Comparison of ENCODE assay signal across 11 cellular contexts in the genomic region with DNA sequence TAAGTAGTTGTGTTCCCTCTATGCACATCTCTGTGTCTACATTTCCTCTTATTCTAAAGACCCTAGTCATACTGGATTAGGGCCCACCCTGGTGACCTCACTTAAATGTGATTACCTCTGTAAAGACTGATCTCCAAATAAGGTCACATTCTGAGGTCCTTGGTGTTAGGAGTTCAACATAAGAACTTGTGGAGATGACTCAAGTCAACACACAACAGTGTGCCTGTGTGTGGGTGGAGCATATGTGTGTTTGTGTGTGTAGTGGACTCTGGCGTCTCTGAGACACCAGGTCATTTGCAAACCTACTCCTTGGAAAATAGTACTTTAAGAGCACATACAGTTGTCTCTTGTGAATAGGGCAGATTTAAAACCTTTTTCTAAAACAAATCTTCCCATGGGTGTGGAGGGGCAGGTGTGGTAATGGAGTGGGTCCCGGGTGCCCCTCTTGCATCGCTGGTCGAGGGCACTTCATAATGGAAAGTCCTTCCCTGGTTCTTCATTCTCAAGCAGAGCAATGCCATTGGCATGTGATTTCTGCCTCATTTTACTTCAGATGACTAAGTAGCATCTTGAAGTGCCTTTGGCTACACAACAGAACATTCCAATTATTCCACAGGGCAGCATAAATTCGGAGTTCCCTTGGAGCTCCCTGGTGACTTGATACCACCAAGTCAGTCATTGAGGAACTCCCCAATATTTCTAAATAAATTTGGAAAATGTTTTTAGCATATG.
A peak's percentile ranks its signal among the peaks of the same experiment; 100 is the strongest.
DNase-seq lines count a peak whose midpoint lies in the region; ATAC-seq and TF ChIP-seq lines count a peak whose summit lies in the region.
"Had no signal": no experiment of that assay in that cellular context is flagged by ENCODE, and none has a peak within 500 bp of the region (broad histone marks: within the 10 kb centered on the region; RNA-seq: fewer than 3 reads in every experiment).

No MANE protein-coding gene starts in this region.

- H3K4me1 ChIP-seq in OCI-LY1 (ENCODE audit: insufficient read depth, low read length, severe bottlenecking): peaks cover 92% of the 10 kb centered on the region
- peaks cover 51 to 61% (median 55%) of the 10 kb centered on the region in 4 donors for H3K4me1 ChIP-seq in esophagus muscularis mucosa
- peaks cover 15% of the 10 kb centered on the region for H3K4me1 ChIP-seq in psoas muscle

- H3K27ac ChIP-seq in OCI-LY1 (ENCODE audit: low read depth, low read length, poor library complexity, severe bottlenecking): peak overlapping the region; percentile 95
- peak overlapping the region; percentile 86 to 89 (median 88) for H3K27ac ChIP-seq in esophagus muscularis mucosa (replicated peaks in 1 of 4)
- peak overlapping the region; percentile 74 for H3K27ac ChIP-seq in psoas muscle

- peaks cover 65% of the 10 kb centered on the region for H3K79me2 ChIP-seq in OCI-LY1 (ENCODE audit: insufficient read depth, low read length)

- 80% methylated on average over 5 of the region's 5 CpGs for WGBS in esophagus muscularis mucosa
- 86 to 90% (median 90%) methylated on average over 5 of the region's 5 CpGs for WGBS in psoas muscle, 3 donors

- H3K9me3 ChIP-seq in OCI-LY1 (ENCODE audit: low read length) (no peaks in the 10 kb centered on the region), esophagus muscularis mucosa (no peaks in the 10 kb centered on the region), psoas muscle (no peaks in the 10 kb centered on the region)

- H3K36me3 ChIP-seq in BJ (ENCODE audit: control insufficient read depth, insufficient read depth, low read length) (no peaks in the 10 kb centered on the region; the same call in 1 of the 2 replicates), OCI-LY1 (ENCODE audit: insufficient read depth, low read length) (peaks cover 4% of the 10 kb centered on the region), esophagus muscularis mucosa (no peaks in the 10 kb centered on the region), psoas muscle (ENCODE audit: insufficient read depth in 1 of 2, low read depth in 1 of 2) (no peaks in the 10 kb centered on the region)

- H3K4me2 ChIP-seq in OCI-LY1 (ENCODE audit: low read length): peak overlapping the region; percentile 66

- no peaks in the 10 kb centered on the region for H3K9me2 ChIP-seq in OCI-LY1 (ENCODE audit: low read depth, low read length)

- POLR2A ChIA-PET in BJ (lab: Charles Lee): no interaction called here

- TF ChIP-seq CTCF in BJ (IDR thresholded peaks at IDR 0.05; ENCODE audit: insufficient read depth, low read depth, low read length) (no peak), OCI-LY1 (IDR thresholded peaks at IDR 0.05; ENCODE audit: low read length) (no peak), esophagus muscularis mucosa (IDR thresholded peaks at IDR 0.05) (no peak), psoas muscle (IDR thresholded peaks at IDR 0.05) (no peak)

- no peak for TF ChIP-seq EP300 in esophagus muscularis mucosa (IDR thresholded peaks at IDR 0.05)

- no peak overlapping the region for H3K4me3 ChIP-seq in BJ (ENCODE audit: low read depth, low read length)
- peak overlapping the region; percentile 10 for H3K4me3 ChIP-seq in OCI-LY1 (ENCODE audit: low read depth, low read length, poor library complexity, severe bottlenecking)
- H3K4me3 ChIP-seq in esophagus muscularis mucosa: no peak overlapping the region
- no peak overlapping the region for H3K4me3 ChIP-seq in psoas muscle
- H3K4me3 ChIP-seq: K562 had no signal

- H3K9ac ChIP-seq in OCI-LY1 (ENCODE audit: low read length): no peak overlapping the region; the same call in 1 of the 2 replicates

- CTCF ChIA-PET in BJ (lab: Yijun Ruan, JAX): no interaction called here

- no peaks in the 10 kb centered on the region for H3F3A ChIP-seq in OCI-LY1 (ENCODE audit: insufficient read depth, low read length)

- no peak for TF ChIP-seq POLR2A in esophagus muscularis mucosa (IDR thresholded peaks at IDR 0.05; ENCODE audit: low read depth)

- DNase-seq in BJ (ENCODE audit: low read depth): peak; percentile 53
- no peak for DNase-seq in esophagus muscularis mucosa (ENCODE audit: extremely low spot score)
- DNase-seq in psoas muscle: no peak
- DNase-seq in RPMI8226: no peak
- DNase-seq in NCI-H748 treated with DMSO at 0.1 percent for 48 hours (lab: John Stamatoyannopoulos, UW): no peak
- DNase-seq: activated CD4-positive, alpha-beta T cell treated with anti-CD3 and anti-CD28 coated beads, Interleukin-2, amount 50 U/mL, for 4 hours; NCI-H226 had no signal

- ATAC-seq in psoas muscle (no peak), SK-N-SH treated with all-trans-retinoic acid at 6 μM for 48 hours (no peak), GM18502 (IDR thresholded peaks at IDR 0.05; ENCODE audit: poor library complexity, unreplicated experiment) (no peak)
- ATAC-seq: K562 had no signal

- no peaks in the 10 kb centered on the region for H4K20me1 ChIP-seq in OCI-LY1 (ENCODE audit: insufficient read depth, low read length)

- intact Hi-C loops in esophagus muscularis mucosa (cut with DNase I) (no loop called here), psoas muscle (cut with DNase I) (no loop called here)

- H3K27me3 ChIP-seq in BJ (ENCODE audit: control insufficient read depth, insufficient read depth, low read length): no peaks in the 10 kb centered on the region
- H3K27me3 ChIP-seq in OCI-LY1 (ENCODE audit: insufficient read depth, low read length): no peaks in the 10 kb centered on the region
- H3K27me3 ChIP-seq in esophagus muscularis mucosa: no peaks in the 10 kb centered on the region
- H3K27me3 ChIP-seq in psoas muscle (ENCODE audit: insufficient read depth in 3 of 3, low read length in 2 of 3): no peaks in the 10 kb centered on the region

- H2AFZ ChIP-seq in OCI-LY1 (ENCODE audit: low read length): no peak overlapping the region

TF ChIP-seq in SK-N-SH treated with all-trans-retinoic acid at 6 μM for 48 hours, 23 proteins besides CTCF, POLR2A, EP300 and RAD21:
- TF ChIP-seq ESRRG (CRISPR knock-in tag; IDR thresholded peaks at IDR 0.05) (no peak), BACH2 (CRISPR knock-in tag; IDR thresholded peaks at IDR 0.05; ENCODE audit: borderline replicate concordance) (no peak), CSDC2 (CRISPR knock-in tag; IDR thresholded peaks at IDR 0.05) (no peak), ZFP30 (CRISPR knock-in tag; IDR thresholded peaks at IDR 0.05) (no peak), ARNTL (CRISPR knock-in tag; IDR thresholded peaks at IDR 0.05; ENCODE audit: borderline replicate concordance, low read depth) (no peak), TOX (CRISPR knock-in tag; IDR thresholded peaks at IDR 0.05; ENCODE audit: borderline replicate concordance) (no peak)
- TF ChIP-seq, protein P1, sequence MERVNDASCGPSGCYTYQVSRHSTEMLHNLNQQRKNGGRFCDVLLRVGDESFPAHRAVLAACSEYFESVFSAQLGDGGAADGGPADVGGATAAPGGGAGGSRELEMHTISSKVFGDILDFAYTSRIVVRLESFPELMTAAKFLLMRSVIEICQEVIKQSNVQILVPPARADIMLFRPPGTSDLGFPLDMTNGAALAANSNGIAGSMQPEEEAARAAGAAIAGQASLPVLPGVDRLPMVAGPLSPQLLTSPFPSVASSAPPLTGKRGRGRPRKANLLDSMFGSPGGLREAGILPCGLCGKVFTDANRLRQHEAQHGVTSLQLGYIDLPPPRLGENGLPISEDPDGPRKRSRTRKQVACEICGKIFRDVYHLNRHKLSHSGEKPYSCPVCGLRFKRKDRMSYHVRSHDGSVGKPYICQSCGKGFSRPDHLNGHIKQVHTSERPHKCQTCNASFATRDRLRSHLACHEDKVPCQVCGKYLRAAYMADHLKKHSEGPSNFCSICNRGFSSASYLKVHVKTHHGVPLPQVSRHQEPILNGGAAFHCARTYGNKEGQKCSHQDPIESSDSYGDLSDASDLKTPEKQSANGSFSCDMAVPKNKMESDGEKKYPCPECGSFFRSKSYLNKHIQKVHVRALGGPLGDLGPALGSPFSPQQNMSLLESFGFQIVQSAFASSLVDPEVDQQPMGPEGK (CRISPR knock-in tag; IDR thresholded peaks at IDR 0.05; ENCODE audit: borderline replicate concordance): no peak
- TF ChIP-seq, protein P2, sequence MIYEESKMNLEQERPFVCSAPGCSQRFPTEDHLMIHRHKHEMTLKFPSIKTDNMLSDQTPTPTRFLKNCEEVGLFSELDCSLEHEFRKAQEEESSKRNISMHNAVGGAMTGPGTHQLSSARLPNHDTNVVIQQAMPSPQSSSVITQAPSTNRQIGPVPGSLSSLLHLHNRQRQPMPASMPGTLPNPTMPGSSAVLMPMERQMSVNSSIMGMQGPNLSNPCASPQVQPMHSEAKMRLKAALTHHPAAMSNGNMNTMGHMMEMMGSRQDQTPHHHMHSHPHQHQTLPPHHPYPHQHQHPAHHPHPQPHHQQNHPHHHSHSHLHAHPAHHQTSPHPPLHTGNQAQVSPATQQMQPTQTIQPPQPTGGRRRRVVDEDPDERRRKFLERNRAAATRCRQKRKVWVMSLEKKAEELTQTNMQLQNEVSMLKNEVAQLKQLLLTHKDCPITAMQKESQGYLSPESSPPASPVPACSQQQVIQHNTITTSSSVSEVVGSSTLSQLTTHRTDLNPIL (CRISPR knock-in tag; IDR thresholded peaks at IDR 0.05; ENCODE audit: low read depth): no peak
- TF ChIP-seq, protein P3, sequence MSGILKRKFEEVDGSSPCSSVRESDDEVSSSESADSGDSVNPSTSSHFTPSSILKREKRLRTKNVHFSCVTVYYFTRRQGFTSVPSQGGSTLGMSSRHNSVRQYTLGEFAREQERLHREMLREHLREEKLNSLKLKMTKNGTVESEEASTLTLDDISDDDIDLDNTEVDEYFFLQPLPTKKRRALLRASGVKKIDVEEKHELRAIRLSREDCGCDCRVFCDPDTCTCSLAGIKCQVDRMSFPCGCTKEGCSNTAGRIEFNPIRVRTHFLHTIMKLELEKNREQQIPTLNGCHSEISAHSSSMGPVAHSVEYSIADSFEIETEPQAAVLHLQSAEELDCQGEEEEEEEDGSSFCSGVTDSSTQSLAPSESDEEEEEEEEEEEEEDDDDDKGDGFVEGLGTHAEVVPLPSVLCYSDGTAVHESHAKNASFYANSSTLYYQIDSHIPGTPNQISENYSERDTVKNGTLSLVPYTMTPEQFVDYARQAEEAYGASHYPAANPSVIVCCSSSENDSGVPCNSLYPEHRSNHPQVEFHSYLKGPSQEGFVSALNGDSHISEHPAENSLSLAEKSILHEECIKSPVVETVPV (CRISPR knock-in tag; IDR thresholded peaks at IDR 0.05): no peak
